1 cellular context compared by ENCODE assay signal in genomic region chrX:2320580-2321327, GRCh38.
A peak's percentile ranks its signal among the peaks of the same experiment; 100 is the strongest.
TF ChIP-seq lines count a peak whose summit lies in the region.

No MANE protein-coding gene starts in this region.

TF ChIP-seq in HepG2, 621 proteins besides CTCF, POLR2A, EP300 and RAD21 (continued from another document and continues in another):
- 0 out of 2 replicates have a peak, but pooled peaks have one; percentile 51 for TF ChIP-seq PRDM10 (CRISPR knock-in tag; IDR thresholded peaks at IDR 0.05; ENCODE audit: low read depth)
- no peak for TF ChIP-seq BRD4 (CRISPR knock-in tag; IDR thresholded peaks at IDR 0.05)
- no peak for TF ChIP-seq SMYD3 (CRISPR knock-in tag; IDR thresholded peaks at IDR 0.05)
- TF ChIP-seq MAZ (IDR thresholded peaks at IDR 0.05; ENCODE audit: borderline replicate concordance, low read depth, low read length), result no peak
- TF ChIP-seq MAZ (CRISPR knock-in tag; IDR thresholded peaks at IDR 0.05; ENCODE audit: low read depth), result 0 out of 2 replicates have a peak, but pooled peaks have one; percentile 39
- TF ChIP-seq ZMAT3 (CRISPR knock-in tag; conservative IDR thresholded peaks at IDR 0.05), result peak; percentile 64; the same call in 1 of the 2 replicates
- peak; percentile 41; the same call in 1 of the 2 replicates for TF ChIP-seq ZNF460 (CRISPR knock-in tag; IDR thresholded peaks at IDR 0.05; ENCODE audit: borderline replicate concordance)
- TF ChIP-seq ZBTB1 (CRISPR knock-in tag; IDR thresholded peaks at IDR 0.05; ENCODE audit: borderline replicate concordance), result no peak
- no peak for TF ChIP-seq ZNF180 (CRISPR knock-in tag; IDR thresholded peaks at IDR 0.05; ENCODE audit: borderline replicate concordance, low read depth)
- no peak for TF ChIP-seq ZNF136 (CRISPR knock-in tag; IDR thresholded peaks at IDR 0.05; ENCODE audit: low read depth)
- TF ChIP-seq ZNF501 (CRISPR knock-in tag; IDR thresholded peaks at IDR 0.05), result peak; percentile 73; the same call in 1 of the 2 replicates
- 0 out of 2 replicates have a peak, but pooled peaks have one; percentile 57 for TF ChIP-seq MXD1 (CRISPR knock-in tag; IDR thresholded peaks at IDR 0.05)
- no peak; the same call in 1 of the 2 replicates for TF ChIP-seq REPIN1 (CRISPR knock-in tag; IDR thresholded peaks at IDR 0.05; ENCODE audit: borderline replicate concordance, low read depth)
- TF ChIP-seq NFYB (CRISPR knock-in tag; IDR thresholded peaks at IDR 0.05), result no peak
- no peak for TF ChIP-seq MBNL3 (CRISPR knock-in tag; conservative IDR thresholded peaks at IDR 0.05)
- 0 out of 2 replicates have a peak, but pooled peaks have one; percentile 19 for TF ChIP-seq SP4 (CRISPR knock-in tag; IDR thresholded peaks at IDR 0.05)
- TF ChIP-seq ATF2 (CRISPR knock-in tag; IDR thresholded peaks at IDR 0.05), result peak; percentile 93
- 0 out of 2 replicates have a peak, but pooled peaks have one; percentile 53 for TF ChIP-seq SNAI1 (CRISPR knock-in tag; IDR thresholded peaks at IDR 0.05; ENCODE audit: borderline replicate concordance)
- peak; percentile 93 for TF ChIP-seq FOXA1 (IDR thresholded peaks at IDR 0.05)
- peak; percentile 99 for TF ChIP-seq FOXA1 (CRISPR knock-in tag; IDR thresholded peaks at IDR 0.05)
- peak; percentile 82 for TF ChIP-seq NR2F6 (IDR thresholded peaks at IDR 0.05)
- TF ChIP-seq NR2F6 (CRISPR knock-in tag; IDR thresholded peaks at IDR 0.05), result peak; percentile 67
- TF ChIP-seq POGK (CRISPR knock-in tag; conservative IDR thresholded peaks at IDR 0.05), result peak; percentile 86
- TF ChIP-seq ZNF160 (CRISPR knock-in tag; IDR thresholded peaks at IDR 0.05), result peak; percentile 49; the same call in 1 of the 2 replicates
- no peak for TF ChIP-seq ZNF260 (CRISPR knock-in tag; IDR thresholded peaks at IDR 0.05; ENCODE audit: borderline replicate concordance, low read depth)
- no peak for TF ChIP-seq ZNF318 (CRISPR knock-in tag; IDR thresholded peaks at IDR 0.05)
- 0 out of 2 replicates have a peak, but pooled peaks have one; percentile 49 for TF ChIP-seq ZNF333 (CRISPR knock-in tag; IDR thresholded peaks at IDR 0.05; ENCODE audit: borderline replicate concordance)
- TF ChIP-seq ZNF343 (CRISPR knock-in tag; IDR thresholded peaks at IDR 0.05), result no peak
- peak; percentile 79; the same call in 1 of the 2 replicates for TF ChIP-seq HDAC1 (CRISPR knock-in tag; IDR thresholded peaks at IDR 0.05)
- peak; percentile 75; the same call in 1 of the 2 replicates for TF ChIP-seq ZNF350 (CRISPR knock-in tag; IDR thresholded peaks at IDR 0.05; ENCODE audit: borderline replicate concordance, low read depth)
- TF ChIP-seq MEF2D (CRISPR knock-in tag; IDR thresholded peaks at IDR 0.05), result peak; percentile 76
- TF ChIP-seq ZNF720 (CRISPR knock-in tag; IDR thresholded peaks at IDR 0.05), result no peak
- no peak for TF ChIP-seq MTA1 (CRISPR knock-in tag; IDR thresholded peaks at IDR 0.05; ENCODE audit: borderline replicate concordance)
- TF ChIP-seq ZBTB46 (CRISPR knock-in tag; IDR thresholded peaks at IDR 0.05; ENCODE audit: borderline replicate concordance), result no peak
- no peak for TF ChIP-seq ZNF546 (CRISPR knock-in tag; conservative IDR thresholded peaks at IDR 0.05)
- peak; percentile 87 for TF ChIP-seq RERE (CRISPR knock-in tag; IDR thresholded peaks at IDR 0.05; ENCODE audit: low read depth)
